ENCODE assay signal across 23 cellular contexts in the genomic region with DNA sequence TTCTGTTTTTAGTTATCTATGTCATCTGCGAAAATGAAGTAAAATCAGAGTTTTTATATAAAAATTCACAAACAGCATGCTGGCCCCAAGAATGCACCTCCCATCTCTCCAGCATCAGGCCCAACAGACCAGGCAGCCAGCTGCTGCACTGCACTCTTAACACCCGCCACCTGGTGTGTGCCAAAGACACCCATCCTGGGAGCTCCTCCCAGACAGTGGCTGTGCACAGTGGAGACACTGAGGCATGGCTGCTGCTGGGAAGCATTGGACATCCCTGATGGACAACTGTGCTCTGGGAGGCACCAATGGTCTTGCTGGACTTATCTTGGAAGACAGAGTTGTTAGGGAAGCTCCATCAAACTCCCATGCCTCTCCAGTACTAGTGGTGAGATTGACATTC.
DNase-seq lines count a peak whose midpoint lies in the region; ATAC-seq and TF ChIP-seq lines count a peak whose summit lies in the region.
"Had no signal": no experiment of that assay in that cellular context is flagged by ENCODE, and none has a peak within 500 bp of the region (broad histone marks: within the 10 kb centered on the region; RNA-seq: fewer than 3 reads in every experiment).

No MANE protein-coding gene starts in this region.

- H3K4me3 Mint-ChIP-seq in chondrocyte (ENCODE audit: unreplicated experiment) (no peak overlapping the region), osteocyte (ENCODE audit: unreplicated experiment) (no peak overlapping the region)
- H3K4me3 Mint-ChIP-seq: B cell, GM23338, H9, HFFc6 had no signal

- peak overlapping the region in 2 of 11 experiments; percentile 11 to 16; a peak in 3 of 22 replicates for H3K27ac ChIP-seq in BLaER1 treated with 17β-estradiol and CSF1 and Interleukin-3, amounts not matched to agents 10 nM and 100 nM
- peak overlapping the region; percentile 27 for H3K27ac ChIP-seq in KOPT-K1 (ENCODE audit: low read depth, low read length, poor library complexity, severe bottlenecking)

- H3K36me3 Mint-ChIP-seq in chondrocyte (ENCODE audit: low read depth) (peaks cover 2% of the 10 kb centered on the region), osteocyte (ENCODE audit: unreplicated experiment) (no peaks in the 10 kb centered on the region)

- no peaks in the 10 kb centered on the region for H3K27me3 ChIP-seq in BLaER1 treated with 17β-estradiol and CSF1 and Interleukin-3, amounts not matched to agents 10 nM and 100 nM

- no peaks in the 10 kb centered on the region for H4K20me1 ChIP-seq in BLaER1 treated with 17β-estradiol and CSF1 and Interleukin-3, amounts not matched to agents 10 nM and 100 nM

- peaks cover 0 to 57% (median 21%) of the 10 kb centered on the region in 10 experiments; a peak in 14 of 20 replicates for H3K4me1 ChIP-seq in BLaER1 treated with 17β-estradiol and CSF1 and Interleukin-3, amounts not matched to agents 10 nM and 100 nM

- H3K27me3 Mint-ChIP-seq in chondrocyte (ENCODE audit: low read depth), result no peaks in the 10 kb centered on the region
- H3K27me3 Mint-ChIP-seq in osteocyte (ENCODE audit: unreplicated experiment), result no peaks in the 10 kb centered on the region

- H3K9me3 ChIP-seq in BLaER1 treated with 17β-estradiol and CSF1 and Interleukin-3, amounts not matched to agents 10 nM and 100 nM (replicated peaks in 1 of 11), result 0 out of 22 replicates have a peak, but pooled peaks cover 0 to 3% (median 0%) of the 10 kb centered on the region in 11 experiments
- H3K9me3 ChIP-seq in KOPT-K1 (ENCODE audit: insufficient read depth, low read length, poor library complexity, severe bottlenecking), result no peaks in the 10 kb centered on the region
- H3K9me3 ChIP-seq: SK-N-SH had no signal

- DNase-seq in chondrocyte (ENCODE audit: low spot score) (peak; percentile 98), osteocyte (ENCODE audit: extremely low spot score, unreplicated experiment) (peak; percentile 93), cerebellum (ENCODE audit: low spot score) (no peak)
- DNase-seq: H9, HFFc6, KBM-7, MM.1S, NCI-H1092, NCI-H1417 treated with DMSO at 0.1 percent for 48 hours, NCI-H1694 treated with DMSO at 0.1 percent for 48 hours, NCI-H2081, NCI-H2227 treated with DMSO at 0.1 percent for 48 hours, NCI-H510A, NCI-H69, SIG-M5, SK-N-SH, SW 1271 had no signal

- H3K27ac Mint-ChIP-seq in chondrocyte (ENCODE audit: unreplicated experiment) (no peak overlapping the region), osteocyte (ENCODE audit: unreplicated experiment) (no peak overlapping the region)
- H3K27ac Mint-ChIP-seq: B cell, GM23338, H9, HFFc6 had no signal

- no peak for ATAC-seq in HG02678 (IDR thresholded peaks at IDR 0.05; ENCODE audit: unreplicated experiment)
- ATAC-seq in GM21786 (IDR thresholded peaks at IDR 0.05; ENCODE audit: unreplicated experiment), result no peak
- ATAC-seq: GM23338 had no signal

- H3K9ac ChIP-seq in BLaER1 treated with 17β-estradiol and CSF1 and Interleukin-3, amounts not matched to agents 10 nM and 100 nM, result no peak overlapping the region
- H3K9ac ChIP-seq: SK-N-SH had no signal

- H3K36me3 ChIP-seq in BLaER1 treated with 17β-estradiol and CSF1 and Interleukin-3, amounts not matched to agents 10 nM and 100 nM, result peaks cover 0 to 9% (median 0%) of the 10 kb centered on the region in 11 experiments; a peak in 1 of 22 replicates
- H3K36me3 ChIP-seq in KOPT-K1 (ENCODE audit: insufficient read depth, low read length), result no peaks in the 10 kb centered on the region

- no peaks in the 10 kb centered on the region for H3K4me1 Mint-ChIP-seq in chondrocyte (ENCODE audit: low read depth)
- no peaks in the 10 kb centered on the region for H3K4me1 Mint-ChIP-seq in osteocyte (ENCODE audit: unreplicated experiment)
- H3K4me1 Mint-ChIP-seq: GM23338, H9 had no signal

- peak overlapping the region in 8 of 11 experiments; percentile 1 to 66 (median 60); a peak in 15 of 22 replicates for H3K4me2 ChIP-seq in BLaER1 treated with 17β-estradiol and CSF1 and Interleukin-3, amounts not matched to agents 10 nM and 100 nM
- H3K4me2 ChIP-seq: GM23338, SK-N-SH had no signal

- TF ChIP-seq CTCF in chondrocyte (IDR thresholded peaks at IDR 0.05) (no peak), osteocyte (IDR thresholded peaks at IDR 0.05) (no peak)

- peaks cover 72% of the 10 kb centered on the region for H3K9me3 Mint-ChIP-seq in chondrocyte (ENCODE audit: low read depth)
- H3K9me3 Mint-ChIP-seq in osteocyte (ENCODE audit: unreplicated experiment), result peaks cover 68% of the 10 kb centered on the region

- H3K4me3 ChIP-seq in BLaER1 treated with 17β-estradiol and CSF1 and Interleukin-3, amounts not matched to agents 10 nM and 100 nM, result no peak overlapping the region
- H3K4me3 ChIP-seq: GM23338 had no signal
